13 cellular contexts compared by ENCODE assay signal in the genomic region with DNA sequence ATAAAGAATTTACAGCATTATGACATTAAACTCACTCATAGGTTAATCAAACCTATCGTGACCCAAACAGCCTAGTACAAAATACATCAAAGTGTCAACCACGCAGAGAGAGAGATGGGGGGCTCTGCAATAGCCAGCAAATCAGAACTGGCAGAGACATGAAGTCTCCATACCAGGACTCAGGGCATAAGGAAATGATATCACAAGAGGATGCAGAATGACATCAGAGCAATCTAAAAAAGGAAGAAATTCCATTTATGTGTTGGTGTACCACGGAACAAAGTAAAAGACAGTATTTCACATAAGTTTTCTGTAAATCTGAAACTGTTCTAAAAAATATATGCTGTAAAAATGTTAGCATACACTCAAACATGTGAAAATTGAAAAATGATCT. TPM values are rescaled to one million over a fixed set of nuclear protein-coding genes. Genes with fewer than 3 reads are reported as not detected.
DNase-seq lines count a peak whose midpoint lies in the region; TF ChIP-seq lines count a peak whose summit lies in the region.
"Had no signal": no experiment of that assay in that cellular context is flagged by ENCODE, and none has a peak within 500 bp of the region (broad histone marks: within the 10 kb centered on the region; RNA-seq: fewer than 3 reads in every experiment).

No MANE protein-coding gene starts in this region.

- TF ChIP-seq CTCF in chondrocyte (IDR thresholded peaks at IDR 0.05) (no peak), tibial nerve (IDR thresholded peaks at IDR 0.05) (no peak)

- TF ChIP-seq POLR2A in tibial nerve (IDR thresholded peaks at IDR 0.05): no peak

- peaks cover 3% of the 10 kb centered on the region for H3K36me3 Mint-ChIP-seq in activated naive CD4-positive, alpha-beta T cell treated with anti-CD3 and anti-CD28 coated beads, Interleukin-2, amount 50 U/mL, for 24 hours
- H3K36me3 Mint-ChIP-seq in activated naive CD4-positive, alpha-beta T cell treated with anti-CD3 and anti-CD28 coated beads for 36 hours (ENCODE audit: low read depth): no peaks in the 10 kb centered on the region
- H3K36me3 Mint-ChIP-seq in chondrocyte (ENCODE audit: low read depth): no peaks in the 10 kb centered on the region

- no peak overlapping the region for H2AFZ ChIP-seq in mesenchymal stem cell (ENCODE audit: low read depth, low read length)

- H3K18ac ChIP-seq in mesenchymal stem cell (ENCODE audit: low read depth in 1 of 2, low read length in 2 of 2): no peak overlapping the region

- peak overlapping the region; percentile 50 for H3K9ac ChIP-seq in mesenchymal stem cell (ENCODE audit: low read length)

- H2BK5ac ChIP-seq in mesenchymal stem cell (ENCODE audit: low read depth, low read length, poor library complexity, severe bottlenecking): no peak overlapping the region

- peaks cover 44% of the 10 kb centered on the region for H3K79me1 ChIP-seq in mesenchymal stem cell (replicated peaks; ENCODE audit: low read length, poor library complexity, severe bottlenecking)

- peaks cover 0 to 2% of the 10 kb centered on the region in 2 experiments for H3K36me3 ChIP-seq in mesenchymal stem cell (ENCODE audit: control insufficient read depth in 1 of 2, insufficient read depth in 2 of 2, low read depth in 1 of 2, low read length in 2 of 2)
- H3K36me3 ChIP-seq in tibial nerve: no peaks in the 10 kb centered on the region

- no peak for TF ChIP-seq EP300 in tibial nerve (IDR thresholded peaks at IDR 0.05)

- no peak overlapping the region for H3K23ac ChIP-seq in mesenchymal stem cell (ENCODE audit: low read length in 2 of 2)

- no peaks in the 10 kb centered on the region for H3K9me3 Mint-ChIP-seq in activated naive CD4-positive, alpha-beta T cell treated with anti-CD3 and anti-CD28 coated beads, Interleukin-2, amount 50 U/mL, for 24 hours
- H3K9me3 Mint-ChIP-seq in activated naive CD4-positive, alpha-beta T cell treated with anti-CD3 and anti-CD28 coated beads for 36 hours: no peaks in the 10 kb centered on the region
- no peaks in the 10 kb centered on the region for H3K9me3 Mint-ChIP-seq in chondrocyte (ENCODE audit: low read depth)

- peaks cover 24% of the 10 kb centered on the region for H3K4me1 ChIP-seq in mesenchymal stem cell (ENCODE audit: control insufficient read depth, insufficient read depth, low read depth, low read length)
- H3K4me1 ChIP-seq in tibial nerve: peaks cover 0 to 95% (median 64%) of the 10 kb centered on the region in 4 donors

- H3K4ac ChIP-seq in mesenchymal stem cell (ENCODE audit: low read depth in 1 of 2, low read length in 2 of 2): no peak overlapping the region

- H3K27me3 ChIP-seq in mesenchymal stem cell (ENCODE audit: control insufficient read depth in 1 of 2, insufficient read depth in 1 of 2, low read length in 2 of 2) (no peaks in the 10 kb centered on the region), tibial nerve (no peaks in the 10 kb centered on the region)

- no peak overlapping the region for H2BK12ac ChIP-seq in mesenchymal stem cell (ENCODE audit: low read length in 2 of 2)

- H2BK15ac ChIP-seq in mesenchymal stem cell (ENCODE audit: low read depth, poor library complexity, severe bottlenecking): no peak overlapping the region

- H3K4me3 ChIP-seq in mesenchymal stem cell (ENCODE audit: insufficient read depth in 1 of 2, low read depth in 1 of 2, low read length in 2 of 2): no peak overlapping the region
- peak overlapping the region in 1 of 4 donors; percentile 11 for H3K4me3 ChIP-seq in tibial nerve
- H3K4me3 ChIP-seq: lung had no signal

- H3K4me2 ChIP-seq in mesenchymal stem cell (ENCODE audit: low read length, poor library complexity, severe bottlenecking): no peak overlapping the region

- H4K91ac ChIP-seq in mesenchymal stem cell (ENCODE audit: low read length): no peak overlapping the region

- H3K4me3 Mint-ChIP-seq in activated naive CD4-positive, alpha-beta T cell treated with anti-CD3 and anti-CD28 coated beads, Interleukin-2, amount 50 U/mL, for 24 hours: peak overlapping the region; percentile 5
- no peak overlapping the region for H3K4me3 Mint-ChIP-seq in activated naive CD4-positive, alpha-beta T cell treated with anti-CD3 and anti-CD28 coated beads for 36 hours
- no peak overlapping the region for H3K4me3 Mint-ChIP-seq in chondrocyte (ENCODE audit: unreplicated experiment)

- H3K27ac Mint-ChIP-seq in activated naive CD4-positive, alpha-beta T cell treated with anti-CD3 and anti-CD28 coated beads, Interleukin-2, amount 50 U/mL, for 24 hours: no peak overlapping the region
- no peak overlapping the region for H3K27ac Mint-ChIP-seq in activated naive CD4-positive, alpha-beta T cell treated with anti-CD3 and anti-CD28 coated beads for 36 hours
- peak overlapping the region; percentile 6 for H3K27ac Mint-ChIP-seq in chondrocyte (ENCODE audit: unreplicated experiment)

- no peak for DNase-seq in activated naive CD4-positive, alpha-beta T cell treated with anti-CD3 and anti-CD28 coated beads for 36 hours
- DNase-seq in chondrocyte (ENCODE audit: low spot score): no peak
- DNase-seq in mesenchymal stem cell: no peak
- DNase-seq in tibial nerve (ENCODE audit: low spot score in 2 of 2): no peak
- no peak for DNase-seq in NCI-H226
- DNase-seq in DMS153 treated with DMSO at 0.1 percent for 48 hours (lab: John Stamatoyannopoulos, UW; ENCODE audit: unreplicated experiment): no peak
- DNase-seq in kidney tubule cell (ENCODE audit: low spot score): no peak
- DNase-seq: activated naive CD4-positive, alpha-beta T cell treated with Interleukin-2 at 50 U/mL for 16 hours; erythroblast; NCI-H524; stimulated activated CD4-positive, alpha-beta T cell treated with anti-CD3 and anti-CD28 coated beads, Interleukin-2, amount 100 ng/mL, for 24 hours had no signal

- no peak overlapping the region for H4K8ac ChIP-seq in mesenchymal stem cell (ENCODE audit: low read length)

- no peak overlapping the region for H2AK5ac ChIP-seq in mesenchymal stem cell (ENCODE audit: low read length, severe bottlenecking)

- CTCF ChIA-PET in activated naive CD4-positive, alpha-beta T cell treated with anti-CD3 and anti-CD28 coated beads for 36 hours (lab: Charles Lee): interaction anchor here (1.0 kb wide), 1 partner anchor 51 kb away, joined by 3 read pairs; no protein-coding TSS in a partner anchor

- H3K27me3 Mint-ChIP-seq in activated naive CD4-positive, alpha-beta T cell treated with anti-CD3 and anti-CD28 coated beads, Interleukin-2, amount 50 U/mL, for 24 hours: no peaks in the 10 kb centered on the region
- no peaks in the 10 kb centered on the region for H3K27me3 Mint-ChIP-seq in activated naive CD4-positive, alpha-beta T cell treated with anti-CD3 and anti-CD28 coated beads for 36 hours (ENCODE audit: low read depth)
- H3K27me3 Mint-ChIP-seq in chondrocyte (ENCODE audit: low read depth): no peaks in the 10 kb centered on the region

- H3K9me3 ChIP-seq in mesenchymal stem cell (ENCODE audit: control insufficient read depth, low read length) (no peaks in the 10 kb centered on the region), tibial nerve (no peaks in the 10 kb centered on the region)

- intact Hi-C loops in activated naive CD4-positive, alpha-beta T cell treated with anti-CD3 and anti-CD28 coated beads for 36 hours (cut with micrococcal nuclease): no loop called here

- no peak overlapping the region for H2BK120ac ChIP-seq in mesenchymal stem cell (ENCODE audit: low read depth, low read length)

- H3K4me1 Mint-ChIP-seq in activated naive CD4-positive, alpha-beta T cell treated with anti-CD3 and anti-CD28 coated beads, Interleukin-2, amount 50 U/mL, for 24 hours: peaks cover 86% of the 10 kb centered on the region
- peaks cover 74% of the 10 kb centered on the region for H3K4me1 Mint-ChIP-seq in activated naive CD4-positive, alpha-beta T cell treated with anti-CD3 and anti-CD28 coated beads for 36 hours (ENCODE audit: low read depth)
- H3K4me1 Mint-ChIP-seq in chondrocyte (ENCODE audit: low read depth): peaks cover 44% of the 10 kb centered on the region

- H3K14ac ChIP-seq in mesenchymal stem cell (ENCODE audit: low read length in 2 of 2): no peak overlapping the region

- H3K27ac ChIP-seq in mesenchymal stem cell (ENCODE audit: low read length, poor library complexity, severe bottlenecking): no peak overlapping the region
- H3K27ac ChIP-seq in tibial nerve: peak overlapping the region in 3 of 4 donors; percentile 48 to 83 (median 74)

- 94% methylated on average over 2 of the region's 3 CpGs for WGBS in mesenchymal stem cell
- 22 to 35% methylated on average over 3 of the region's 3 CpGs for WGBS in tibial nerve, 2 donors

RNA-seq across cellular contexts. Expression of gene BICD2, which starts 24.6 kb away (rescaled TPM):
- total RNA-seq in activated naive CD4-positive, alpha-beta T cell treated with anti-CD3 and anti-CD28 coated beads for 36 hours: 10 to 100 TPM; 11.2 to 12.0 TPM
- total RNA-seq in chondrocyte: 41.4 to 46.4 TPM (median 41.9 TPM) in 3 replicates
- 20.1 TPM for polyA plus RNA-seq in mesenchymal stem cell (2013, experiment 1 of 2)
- polyA plus RNA-seq in mesenchymal stem cell (2013, experiment 2 of 2): 19.2 TPM
- total RNA-seq in tibial nerve: 10 to 100 TPM; 36.2 to 46.7 (median 41.6) TPM
